8 cellular contexts compared by ENCODE assay signal in genomic region chr16:23826528-23827244, GRCh38. TPM values are rescaled to one million over a fixed set of nuclear protein-coding genes. Genes with fewer than 3 reads are reported as not detected.
DNase-seq lines count a peak whose midpoint lies in the region; ATAC-seq lines count a peak whose summit lies in the region.

No MANE protein-coding gene starts in this region.

- H3K27me3 Mint-ChIP-seq in activated CD8-positive, alpha-beta T cell treated with anti-CD3 and anti-CD28 coated beads, Interleukin-2, amount 10 ng/mL, durations not matched to agents 7 days and 5 days (ENCODE audit: low read depth): peaks cover 3% of the 10 kb centered on the region

- H3K36me3 Mint-ChIP-seq in activated CD8-positive, alpha-beta T cell treated with anti-CD3 and anti-CD28 coated beads, Interleukin-2, amount 10 ng/mL, durations not matched to agents 7 days and 5 days (ENCODE audit: low read depth): peaks cover 14% of the 10 kb centered on the region

- peaks cover 16% of the 10 kb centered on the region for H3K9me3 Mint-ChIP-seq in activated CD8-positive, alpha-beta T cell treated with anti-CD3 and anti-CD28 coated beads, Interleukin-2, amount 10 ng/mL, durations not matched to agents 7 days and 5 days (ENCODE audit: insufficient read depth)

- H3K4me3 Mint-ChIP-seq in activated CD8-positive, alpha-beta T cell treated with anti-CD3 and anti-CD28 coated beads, Interleukin-2, amount 10 ng/mL, durations not matched to agents 7 days and 5 days: peak overlapping the region; percentile 51

- no peak overlapping the region for H3K27ac ChIP-seq in substantia nigra (ENCODE audit: low read depth, low read length, poor library complexity, severe bottlenecking)

- peak overlapping the region; percentile 86 for H3K27ac Mint-ChIP-seq in activated CD8-positive, alpha-beta T cell treated with anti-CD3 and anti-CD28 coated beads, Interleukin-2, amount 10 ng/mL, durations not matched to agents 7 days and 5 days

- ATAC-seq in GM18909 (IDR thresholded peaks at IDR 0.05; ENCODE audit: poor library complexity, unreplicated experiment) (peak; percentile 82), HG03460 (IDR thresholded peaks at IDR 0.05; ENCODE audit: unreplicated experiment) (peak; percentile 75)
- ATAC-seq in activated CD8-positive, alpha-beta T cell treated with anti-CD3 and anti-CD28 coated beads, Interleukin-2, amount 10 ng/mL, durations not matched to agents 7 days and 5 days: peak; percentile 83

- CTCF ChIA-PET in activated CD8-positive, alpha-beta T cell treated with anti-CD3 and anti-CD28 coated beads, Interleukin-2, amount 10 ng/mL, durations not matched to agents 7 days and 5 days (lab: Charles Lee): interaction anchor here (1.3 to 6.8 kb wide), 9 partner anchors 9 to 183 kb away, joined by 4 to 56 read pairs (median 7); partner anchors contain the start of gene PRKCB

- H3K4me1 Mint-ChIP-seq in activated CD8-positive, alpha-beta T cell treated with anti-CD3 and anti-CD28 coated beads, Interleukin-2, amount 10 ng/mL, durations not matched to agents 7 days and 5 days (ENCODE audit: low read depth): peaks cover 30% of the 10 kb centered on the region

- POLR2A ChIA-PET in activated CD8-positive, alpha-beta T cell treated with anti-CD3 and anti-CD28 coated beads, Interleukin-2, amount 10 ng/mL, durations not matched to agents 7 days and 5 days (lab: Charles Lee): interaction anchor here (0.6 to 1.8 kb wide), 6 partner anchors 9 to 688 kb away, joined by 3 to 7 read pairs (median 3); partner anchors contain the start of gene PRKCB

- DNase-seq in AML-193 (lab: John Stamatoyannopoulos, UW) (peak; percentile 88 to 90), NCI-H748 treated with DMSO at 0.1 percent for 48 hours (lab: John Stamatoyannopoulos, UW) (no peak), substantia nigra (lab: John Stamatoyannopoulos, UW) (no peak), NCI-H1048 (lab: John Stamatoyannopoulos, UW) (no peak), T1000 (lab: John Stamatoyannopoulos, UW) (no peak)
- peak; percentile 51 for DNase-seq in activated CD8-positive, alpha-beta T cell treated with anti-CD3 and anti-CD28 coated beads, Interleukin-2, amount 10 ng/mL, durations not matched to agents 7 days and 5 days

RNA-seq across cellular contexts. Expression of gene PRKCB, which starts 9.1 kb away (rescaled TPM):
- 100 to 1,000 TPM; 101 to 105 TPM for total RNA-seq in activated CD8-positive, alpha-beta T cell treated with anti-CD3 and anti-CD28 coated beads, Interleukin-2, amount 10 ng/mL, durations not matched to agents 7 days and 5 days

Comparison
In these comparisons a context has a peak if more than half of its experiments do, and no peak if none do; other contexts are left out.
1. DNase-seq: peak in AML-193 (2 of 2) and activated CD8-positive, alpha-beta T cell treated with anti-CD3 and anti-CD28 coated beads, Interleukin-2, amount 10 ng/mL, durations not matched to agents 7 days and 5 days (single experiment); none in NCI-H748 treated with DMSO at 0.1 percent for 48 hours (single experiment), substantia nigra (0 of 49), NCI-H1048 (single experiment) and T1000 (single experiment).
2. Peak in every context shown above with its lines, with median percentiles within 50 percentile points of each other: ATAC-seq.